ENCODE assay signal across 7 cellular contexts in the genomic region with DNA sequence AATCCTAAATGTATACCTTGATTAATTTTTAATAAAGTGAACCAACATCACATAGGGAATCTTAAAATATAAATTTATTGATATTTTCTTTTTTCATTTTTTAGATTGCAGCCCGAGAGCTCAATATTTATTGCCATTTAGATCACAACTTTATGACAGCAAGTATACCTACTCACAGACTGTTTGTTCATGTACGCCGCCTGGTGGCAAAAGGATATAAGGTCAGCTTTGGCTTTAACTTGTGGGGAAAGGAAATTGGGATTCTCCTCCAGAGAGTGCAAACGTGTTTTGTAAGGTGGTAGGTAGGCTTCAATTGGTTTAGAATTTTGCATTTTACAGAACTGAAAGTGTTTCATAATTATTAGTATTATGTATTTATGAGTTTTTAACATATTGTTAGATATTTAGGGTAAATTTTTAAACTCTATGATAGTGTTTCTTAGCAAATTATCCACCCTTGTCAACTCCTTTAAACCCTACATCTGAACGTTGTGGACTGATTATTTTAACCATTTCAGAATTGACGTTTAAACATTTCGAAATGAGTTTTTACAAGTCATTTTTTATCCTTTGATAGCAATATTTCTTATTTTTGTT. TPM values are rescaled to one million over a fixed set of nuclear protein-coding genes. Genes with fewer than 3 reads are reported as not detected.
DNase-seq lines count a peak whose midpoint lies in the region; ATAC-seq and TF ChIP-seq lines count a peak whose summit lies in the region.

No MANE protein-coding gene starts in this region.

- peak; percentile 66; the same call in 1 of the 2 replicates for TF ChIP-seq CTCF in GM12874 (IDR thresholded peaks at IDR 0.05; ENCODE audit: insufficient read depth, low read depth, low read length)
- peak; percentile 95 for TF ChIP-seq CTCF in RWPE1 (conservative IDR thresholded peaks at IDR 0.05; ENCODE audit: low read depth)
- peak; percentile 93 for TF ChIP-seq CTCF in fibroblast of the aortic adventitia (IDR thresholded peaks at IDR 0.05; ENCODE audit: insufficient read depth, low read length)
- TF ChIP-seq CTCF in upper lobe of right lung (IDR thresholded peaks at IDR 0.05) = peak; percentile 86

- H3K36me3 Mint-ChIP-seq in activated T-helper 17 cell treated with anti-CD3 and anti-CD28 coated beads, Interleukin-2, amount 50 U/mL, for 72 hours (ENCODE audit: low read depth) = peaks cover 71% of the 10 kb centered on the region

- no peak overlapping the region for H3K4me3 Mint-ChIP-seq in activated T-helper 17 cell treated with anti-CD3 and anti-CD28 coated beads, Interleukin-2, amount 50 U/mL, for 72 hours

- intact Hi-C loops in upper lobe of right lung (cut with DNase I) = no loop called here

- H3K4me1 Mint-ChIP-seq in activated T-helper 17 cell treated with anti-CD3 and anti-CD28 coated beads, Interleukin-2, amount 50 U/mL, for 72 hours = peaks cover 12% of the 10 kb centered on the region

- H3K9me3 ChIP-seq in upper lobe of right lung = no peaks in the 10 kb centered on the region

- POLR2A ChIA-PET in RWPE1 (lab: Yijun Ruan, JAX; ENCODE audit: low non-redundant PET) = no interaction called here

- H3K9me3 Mint-ChIP-seq in activated T-helper 17 cell treated with anti-CD3 and anti-CD28 coated beads, Interleukin-2, amount 50 U/mL, for 72 hours = no peaks in the 10 kb centered on the region

- peak; percentile 72 for ATAC-seq in activated T-helper 17 cell treated with anti-CD3 and anti-CD28 coated beads, Interleukin-2, amount 50 U/mL, for 72 hours (replicated peaks)
- ATAC-seq in upper lobe of right lung = peak; percentile 77

- in situ Hi-C loops in KBM-7 (cut with MboI; ENCODE audit: low pct_unique_long_range_greater_than_20kb, low sequenced_read_pairs) = no loop called here

- H3K27me3 ChIP-seq in upper lobe of right lung = no peaks in the 10 kb centered on the region

- CTCF ChIA-PET in RWPE1 (lab: Yijun Ruan, JAX) = interaction anchor here (0.6 to 1.6 kb wide), 17 partner anchors 10 to 581 kb away, joined by 3 to 13 read pairs (median 4); a partner anchor contains a TSS

- H3K27ac ChIP-seq in RWPE1 (no peak overlapping the region), upper lobe of right lung (no peak overlapping the region)

- H3K27ac Mint-ChIP-seq in activated T-helper 17 cell treated with anti-CD3 and anti-CD28 coated beads, Interleukin-2, amount 50 U/mL, for 72 hours = no peak overlapping the region

- peaks cover 50% of the 10 kb centered on the region for H3K36me3 ChIP-seq in upper lobe of right lung

- H3K27me3 Mint-ChIP-seq in activated T-helper 17 cell treated with anti-CD3 and anti-CD28 coated beads, Interleukin-2, amount 50 U/mL, for 72 hours = no peaks in the 10 kb centered on the region

- no peaks in the 10 kb centered on the region for H3K4me1 ChIP-seq in upper lobe of right lung

- DNase-seq in KBM-7 (peak; percentile 63), RWPE1 (ENCODE audit: low spot score) (peak; percentile 71), fibroblast of the aortic adventitia (ENCODE audit: low read depth) (peak; percentile 81), occipital lobe (lab: John Stamatoyannopoulos, UW) (peak; percentile 7), upper lobe of right lung (peak; percentile 66)

- H3K4me3 ChIP-seq in fibroblast of the aortic adventitia (ENCODE audit: low read depth, low read length) (no peak overlapping the region), upper lobe of right lung (no peak overlapping the region)

RNA-seq across cellular contexts. Expression of a gene that starts 17.5 kb away (rescaled TPM):
- 10 to 100 TPM; 71.9 to 80.2 TPM for total RNA-seq in activated T-helper 17 cell treated with anti-CD3 and anti-CD28 coated beads, Interleukin-2, amount 50 U/mL, for 72 hours
- total RNA-seq in fibroblast of the aortic adventitia (ENCODE audit: low replicate concordance) = 13.2 and 49.5 TPM in 2 replicates
- 12.9 TPM for total RNA-seq in occipital lobe
- 9.0 TPM for total RNA-seq in upper lobe of right lung

RNA-seq across cellular contexts. Expression of a gene that starts 17.8 kb away (rescaled TPM):
- total RNA-seq in activated T-helper 17 cell treated with anti-CD3 and anti-CD28 coated beads, Interleukin-2, amount 50 U/mL, for 72 hours = 10 to 100 TPM; 23.6 to 24.9 TPM
- 19.3 and 25.0 TPM in 2 replicates for total RNA-seq in fibroblast of the aortic adventitia (ENCODE audit: low replicate concordance)
- 39.1 TPM for total RNA-seq in occipital lobe
- 13.7 TPM for total RNA-seq in upper lobe of right lung

Comparison
In these comparisons a context has a peak if more than half of its experiments do, and no peak if none do; other contexts are left out.
1. DNase-seq: peak in every context shown above with its lines; median percentile 81 in fibroblast of the aortic adventitia; 71 in RWPE1; 66 in upper lobe of right lung; 63 in KBM-7; 7 in occipital lobe.